In the genomic region with DNA sequence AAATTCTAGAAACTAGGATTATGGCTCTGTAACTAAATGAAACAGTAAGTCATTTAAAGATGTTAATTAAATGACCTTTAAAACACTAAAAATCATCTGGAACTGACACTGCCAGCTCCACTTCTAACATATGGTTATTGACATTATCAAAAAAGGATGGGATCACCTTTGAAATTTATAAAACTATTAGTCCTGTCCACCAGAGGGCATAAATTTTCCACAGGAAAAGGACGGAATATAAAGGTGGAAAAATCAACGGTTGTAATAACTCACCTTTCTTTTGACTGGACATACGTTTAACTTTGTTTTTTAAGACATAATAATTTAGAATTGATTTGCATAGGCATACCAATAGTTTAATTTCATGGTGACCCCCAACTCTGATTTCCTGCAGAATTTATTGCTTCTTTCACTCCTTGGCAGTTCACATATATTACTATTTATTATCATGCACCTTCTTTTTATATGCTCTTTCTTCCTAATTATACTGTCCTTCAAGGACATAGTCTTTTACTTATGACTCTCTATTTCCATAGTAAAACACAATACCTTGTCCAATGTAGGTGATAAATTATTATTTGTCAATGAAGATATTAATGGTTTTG, we compare ENCODE assay signal across 12 cellular contexts.
DNase-seq lines count a peak whose midpoint lies in the region; ATAC-seq and TF ChIP-seq lines count a peak whose summit lies in the region.
"Had no signal": no experiment of that assay in that cellular context is flagged by ENCODE, and none has a peak within 500 bp of the region (broad histone marks: within the 10 kb centered on the region; RNA-seq: fewer than 3 reads in every experiment).

No MANE protein-coding gene starts in this region.

- ATAC-seq in GM23338 (no peak), GM21423 (IDR thresholded peaks at IDR 0.05; ENCODE audit: unreplicated experiment) (no peak), GM21367 (IDR thresholded peaks at IDR 0.05; ENCODE audit: unreplicated experiment) (no peak)

- H3K36me3 ChIP-seq in GM23338 (ENCODE audit: insufficient read depth), result no peaks in the 10 kb centered on the region
- H3K36me3 ChIP-seq in neural cell (ENCODE audit: insufficient read depth, low read length), result no peaks in the 10 kb centered on the region
- no peaks in the 10 kb centered on the region for H3K36me3 ChIP-seq in left ventricle myocardium inferior
- no peaks in the 10 kb centered on the region for H3K36me3 ChIP-seq in colonic mucosa
- H3K36me3 ChIP-seq: esophagus squamous epithelium had no signal

- no peak overlapping the region for H3K4me3 ChIP-seq in GM23338
- no peak overlapping the region for H3K4me3 ChIP-seq in neural cell (ENCODE audit: low read length)
- no peak overlapping the region for H3K4me3 ChIP-seq in left ventricle myocardium inferior
- no peak overlapping the region for H3K4me3 ChIP-seq in colonic mucosa
- H3K4me3 ChIP-seq: esophagus squamous epithelium had no signal

- H3K9me3 ChIP-seq in neural cell (ENCODE audit: low read length), result no peaks in the 10 kb centered on the region
- H3K9me3 ChIP-seq in left ventricle myocardium inferior (replicated peaks), result no peaks in the 10 kb centered on the region
- no peaks in the 10 kb centered on the region for H3K9me3 ChIP-seq in colonic mucosa
- H3K9me3 ChIP-seq: esophagus squamous epithelium had no signal

- H3K4me1 Mint-ChIP-seq in GM23338 (no peaks in the 10 kb centered on the region), chondrocyte (ENCODE audit: low read depth) (no peaks in the 10 kb centered on the region)
- H3K4me1 Mint-ChIP-seq: activated CD4-positive, alpha-beta T cell treated with anti-CD3 and anti-CD28 coated beads, Interleukin-2, amount 10 ng/mL, durations not matched to agents 24 days and 14 days had no signal

- H4K20me1 ChIP-seq in GM23338 (replicated peaks; ENCODE audit: insufficient read depth), result no peaks in the 10 kb centered on the region
- H4K20me1 ChIP-seq in neural cell (ENCODE audit: insufficient read depth), result no peaks in the 10 kb centered on the region

- H2AFZ ChIP-seq in GM23338 (no peak overlapping the region), neural cell (ENCODE audit: low read depth, low read length) (no peak overlapping the region)

- H3K4me3 Mint-ChIP-seq in GM23338, result no peak overlapping the region
- H3K4me3 Mint-ChIP-seq in chondrocyte (ENCODE audit: unreplicated experiment), result no peak overlapping the region
- H3K4me3 Mint-ChIP-seq: activated CD4-positive, alpha-beta T cell treated with anti-CD3 and anti-CD28 coated beads, Interleukin-2, amount 10 ng/mL, durations not matched to agents 24 days and 14 days had no signal

- H3K27me3 Mint-ChIP-seq in GM23338 (ENCODE audit: insufficient read depth, low read depth, poor library complexity) (no peaks in the 10 kb centered on the region), chondrocyte (ENCODE audit: low read depth) (peaks cover 6% of the 10 kb centered on the region)
- H3K27me3 Mint-ChIP-seq: activated CD4-positive, alpha-beta T cell treated with anti-CD3 and anti-CD28 coated beads, Interleukin-2, amount 10 ng/mL, durations not matched to agents 24 days and 14 days had no signal

- H3K9me3 Mint-ChIP-seq in GM23338 (no peaks in the 10 kb centered on the region), chondrocyte (ENCODE audit: low read depth) (no peaks in the 10 kb centered on the region)
- H3K9me3 Mint-ChIP-seq: activated CD4-positive, alpha-beta T cell treated with anti-CD3 and anti-CD28 coated beads, Interleukin-2, amount 10 ng/mL, durations not matched to agents 24 days and 14 days had no signal

- TF ChIP-seq RAD21 in neural cell (conservative IDR thresholded peaks at IDR 0.05), result peak; percentile 21

- H3K27me3 ChIP-seq in GM23338 (ENCODE audit: insufficient read depth), result no peaks in the 10 kb centered on the region
- no peaks in the 10 kb centered on the region for H3K27me3 ChIP-seq in neural cell (ENCODE audit: insufficient read depth, low read depth, low read length)
- no peaks in the 10 kb centered on the region for H3K27me3 ChIP-seq in left ventricle myocardium inferior (ENCODE audit: low read depth)
- no peaks in the 10 kb centered on the region for H3K27me3 ChIP-seq in colonic mucosa
- H3K27me3 ChIP-seq: esophagus squamous epithelium had no signal

- H3K4me2 ChIP-seq in GM23338 (no peak overlapping the region), neural cell (ENCODE audit: low read length) (no peak overlapping the region)

- H3K4me1 ChIP-seq in GM23338 (ENCODE audit: insufficient read depth), result no peaks in the 10 kb centered on the region
- no peaks in the 10 kb centered on the region for H3K4me1 ChIP-seq in left ventricle myocardium inferior
- no peaks in the 10 kb centered on the region for H3K4me1 ChIP-seq in colonic mucosa
- H3K4me1 ChIP-seq: esophagus squamous epithelium had no signal

- no peak for TF ChIP-seq EP300 in neural cell (conservative IDR thresholded peaks at IDR 0.05; ENCODE audit: poor library complexity, severe bottlenecking)

- H3F3A ChIP-seq in GM23338 (replicated peaks; ENCODE audit: low read depth) (no peaks in the 10 kb centered on the region), neural cell (ENCODE audit: insufficient read depth, low read length, poor library complexity, severe bottlenecking) (no peaks in the 10 kb centered on the region)

- H3K9me2 ChIP-seq in GM23338 (ENCODE audit: insufficient read depth) (no peaks in the 10 kb centered on the region), neural cell (ENCODE audit: insufficient read depth, low read length) (no peaks in the 10 kb centered on the region)

- no peaks in the 10 kb centered on the region for H3K36me3 Mint-ChIP-seq in GM23338 (ENCODE audit: low read depth)
- no peaks in the 10 kb centered on the region for H3K36me3 Mint-ChIP-seq in chondrocyte (ENCODE audit: low read depth)

- TF ChIP-seq CTCF in GM23338 (conservative IDR thresholded peaks at IDR 0.05; ENCODE audit: low read depth in 2 of 2) (peak; percentile 39 to 58; a peak in 3 of 4 replicates), chondrocyte (IDR thresholded peaks at IDR 0.05) (peak; percentile 84), neural cell (IDR thresholded peaks at IDR 0.05; ENCODE audit: poor library complexity, severe bottlenecking) (peak; percentile 30), left ventricle myocardium inferior (IDR thresholded peaks at IDR 0.05; ENCODE audit: borderline replicate concordance) (no peak), colonic mucosa (IDR thresholded peaks at IDR 0.05) (no peak)

- H3K79me2 ChIP-seq in GM23338 (replicated peaks; ENCODE audit: insufficient read depth) (no peaks in the 10 kb centered on the region), neural cell (replicated peaks; ENCODE audit: insufficient read depth, low read length) (no peaks in the 10 kb centered on the region)

- H3K27ac ChIP-seq in GM23338 (ENCODE audit: low read depth) (no peak overlapping the region), neural cell (ENCODE audit: low read length) (no peak overlapping the region), left ventricle myocardium inferior (replicated peaks) (no peak overlapping the region), colonic mucosa (no peak overlapping the region)
- H3K27ac ChIP-seq: esophagus squamous epithelium had no signal

- DNase-seq in GM23338 (ENCODE audit: low spot score), result peak; percentile 21
- peak; percentile 40 for DNase-seq in NCI-H69 (lab: John Stamatoyannopoulos, UW)
- no peak for DNase-seq in chondrocyte (ENCODE audit: low spot score)
- no peak for DNase-seq in left ventricle myocardium inferior
- DNase-seq in colonic mucosa, result no peak
- DNase-seq: activated CD4-positive, alpha-beta T cell treated with anti-CD3 and anti-CD28 coated beads, Interleukin-2, amount 10 ng/mL, durations not matched to agents 24 days and 14 days; esophagus squamous epithelium; MM.1S; NCI-H446 had no signal

- no peak overlapping the region for H3K27ac Mint-ChIP-seq in GM23338
- H3K27ac Mint-ChIP-seq in chondrocyte (ENCODE audit: unreplicated experiment), result no peak overlapping the region
- H3K27ac Mint-ChIP-seq: activated CD4-positive, alpha-beta T cell treated with anti-CD3 and anti-CD28 coated beads, Interleukin-2, amount 10 ng/mL, durations not matched to agents 24 days and 14 days had no signal

- H3K9ac ChIP-seq in neural cell (ENCODE audit: low read length), result no peak overlapping the region
- no peak overlapping the region for H3K9ac ChIP-seq in colonic mucosa (ENCODE audit: low read depth in 2 of 2, low read length in 2 of 2)

- intact Hi-C loops in left ventricle myocardium inferior (cut with micrococcal nuclease), result no loop called here
- intact Hi-C loops in colonic mucosa (cut with DNase I), result no loop called here

TF ChIP-seq in GM23338, 12 proteins besides CTCF, POLR2A, EP300 and RAD21 (continues in another document):
- TF ChIP-seq JUNB (IDR thresholded peaks at IDR 0.05; ENCODE audit: unreplicated experiment), result no peak

TF ChIP-seq in neural cell, 6 proteins besides CTCF, POLR2A, EP300 and RAD21:
- TF ChIP-seq TAF1 (IDR thresholded peaks at IDR 0.05; ENCODE audit: low read depth), result no peak
- TF ChIP-seq SMC3 (conservative IDR thresholded peaks at IDR 0.05; ENCODE audit: poor library complexity), result peak; percentile 31

Comparison
In these comparisons a context has a peak if more than half of its experiments do, and no peak if none do; other contexts are left out.
1. DNase-seq: peak in GM23338 (single experiment) and NCI-H69 (single experiment); none in chondrocyte (single experiment), left ventricle myocardium inferior (single experiment) and colonic mucosa (single experiment).
2. CTCF ChIP-seq: peak in GM23338 (2 of 2), chondrocyte (single experiment) and neural cell (single experiment); none in left ventricle myocardium inferior (single experiment) and colonic mucosa (single experiment).